ENCODE assay signal across 8 cellular contexts in the genomic region with DNA sequence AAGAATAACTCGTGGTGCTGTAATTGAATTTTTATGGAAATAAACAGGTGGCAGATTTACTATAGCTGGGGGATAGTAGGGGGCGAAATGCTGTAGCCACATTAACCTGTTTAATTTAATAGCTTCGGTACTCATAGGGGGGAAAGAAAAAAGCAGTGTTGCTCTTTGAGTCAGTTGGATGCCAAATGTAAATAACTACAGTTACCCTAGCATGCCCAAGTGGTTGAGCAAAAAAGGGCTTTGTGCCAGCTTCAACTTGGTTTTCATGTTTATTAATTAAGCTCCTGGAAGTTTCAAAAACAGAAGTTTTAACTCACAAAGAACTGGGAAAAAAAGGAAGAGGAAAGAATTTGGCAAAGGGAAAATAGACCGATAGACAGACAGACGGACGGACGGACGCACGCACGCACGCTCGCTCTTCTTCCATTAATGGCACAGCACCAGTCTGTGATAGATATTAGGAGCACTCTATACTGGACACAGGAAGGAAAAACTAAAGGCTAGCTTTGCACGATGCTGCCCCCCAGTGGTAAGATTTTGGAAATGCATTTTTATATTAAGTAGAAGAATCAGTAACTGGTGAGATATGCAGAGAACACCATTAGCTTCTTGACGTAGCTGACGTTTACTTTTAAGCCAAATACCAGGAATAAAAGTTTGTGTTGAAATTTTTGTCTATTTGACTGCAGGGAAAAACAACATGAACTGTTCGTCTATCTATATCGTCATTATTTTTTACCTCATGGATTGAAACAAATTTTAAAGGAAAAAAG.
DNase-seq lines count a peak whose midpoint lies in the region; ATAC-seq, FAIRE-seq and TF ChIP-seq lines count a peak whose summit lies in the region.

No MANE protein-coding gene starts in this region.

- H3K4me2 ChIP-seq in astrocyte (ENCODE audit: low read length), result peak overlapping the region; percentile 90

- peak overlapping the region; percentile 62 for H3K9ac ChIP-seq in astrocyte (ENCODE audit: low read length)
- H3K9ac ChIP-seq in skeletal muscle tissue (ENCODE audit: low read depth in 1 of 3, low read length in 3 of 3), result peak overlapping the region in 2 of 3 donors; percentile 27 to 71

- H3K36me3 Mint-ChIP-seq in activated CD4-positive, alpha-beta T cell treated with anti-CD3 and anti-CD28 coated beads for 36 hours (ENCODE audit: low read depth), result no peaks in the 10 kb centered on the region
- H3K36me3 Mint-ChIP-seq in astrocyte (ENCODE audit: low read depth, unreplicated experiment), result no peaks in the 10 kb centered on the region

- H3K27ac ChIP-seq in astrocyte (ENCODE audit: low read depth, low read length) (no peak overlapping the region), skeletal muscle tissue (ENCODE audit: low read depth, low read length) (no peak overlapping the region)

- H3K4me3 ChIP-seq in astrocyte (ENCODE audit: insufficient read depth, low read depth, low read length) (peak overlapping the region; percentile 57), skeletal muscle tissue (ENCODE audit: low read length in 3 of 3) (peak overlapping the region; percentile 51 to 60 (median 52))

- H3K4me1 ChIP-seq in astrocyte (ENCODE audit: insufficient read depth, low read length) (no peaks in the 10 kb centered on the region), skeletal muscle tissue (ENCODE audit: control insufficient read depth in 3 of 3, insufficient read depth in 3 of 3, low read length in 3 of 3) (peaks cover 8 to 13% (median 11%) of the 10 kb centered on the region in 3 donors)

- intact Hi-C loops in activated CD4-positive, alpha-beta T cell treated with anti-CD3 and anti-CD28 coated beads for 36 hours (cut with DNase I, micrococcal nuclease), result loop anchor here (1.0 to 10.0 kb wide), 6 partner anchors 55 to 966 kb away; no protein-coding TSS in a partner anchor

- FAIRE-seq in astrocyte (lab: Jason Lieb, UNC), result peak; percentile 89

- peak; percentile 45 for DNase-seq in activated CD4-positive, alpha-beta T cell treated with anti-CD3 and anti-CD28 coated beads for 36 hours
- DNase-seq in activated CD4-positive, alpha-beta T cell treated with anti-CD3 and anti-CD28 coated beads, Interleukin-2, amount 50 U/mL, for 1 hour, result no peak
- DNase-seq in HK-2 (ENCODE audit: unreplicated experiment) (peak; percentile 68), NCI-H748 (lab: John Stamatoyannopoulos, UW; ENCODE audit: unreplicated experiment) (peak; percentile 77), astrocyte (ENCODE audit: low read depth) (peak; percentile 54), hypothalamus (lab: John Stamatoyannopoulos, UW) (peak in 30 of 51 donors; percentile 1 to 82 (median 20))

- H3K27me3 ChIP-seq in astrocyte (ENCODE audit: insufficient read depth, low read length) (no peaks in the 10 kb centered on the region), skeletal muscle tissue (ENCODE audit: control insufficient read depth in 3 of 3, insufficient read depth in 3 of 3, low read length in 3 of 3) (no peaks in the 10 kb centered on the region)

- peak overlapping the region; percentile 64 for H2AFZ ChIP-seq in astrocyte (ENCODE audit: low read depth, low read length)

- H3K27ac Mint-ChIP-seq in activated CD4-positive, alpha-beta T cell treated with anti-CD3 and anti-CD28 coated beads for 36 hours, result no peak overlapping the region
- no peak overlapping the region for H3K27ac Mint-ChIP-seq in astrocyte (ENCODE audit: unreplicated experiment)

- no peaks in the 10 kb centered on the region for H4K20me1 ChIP-seq in astrocyte (ENCODE audit: insufficient read depth, low read length)

- no peaks in the 10 kb centered on the region for H3K79me2 ChIP-seq in astrocyte (ENCODE audit: insufficient read depth, low read length)

- CTCF ChIA-PET in activated CD4-positive, alpha-beta T cell treated with anti-CD3 and anti-CD28 coated beads for 36 hours (lab: Charles Lee), result interaction anchor here (0.8 to 2.6 kb wide), 20 partner anchors 9 to 966 kb away, joined by 3 to 14 read pairs (median 4); no protein-coding TSS in a partner anchor

- no peak for ATAC-seq in activated CD4-positive, alpha-beta T cell treated with anti-CD3 and anti-CD28 coated beads for 36 hours
- ATAC-seq in GM21390 (IDR thresholded peaks at IDR 0.05; ENCODE audit: unreplicated experiment), result peak; percentile 95

- POLR2A ChIA-PET in activated CD4-positive, alpha-beta T cell treated with anti-CD3 and anti-CD28 coated beads for 36 hours (lab: Charles Lee), result no interaction called here

- no peak overlapping the region for H3K4me3 Mint-ChIP-seq in activated CD4-positive, alpha-beta T cell treated with anti-CD3 and anti-CD28 coated beads for 36 hours
- H3K4me3 Mint-ChIP-seq in astrocyte (ENCODE audit: unreplicated experiment), result no peak overlapping the region

- H3K27me3 Mint-ChIP-seq in activated CD4-positive, alpha-beta T cell treated with anti-CD3 and anti-CD28 coated beads for 36 hours, result peaks cover 5% of the 10 kb centered on the region
- H3K27me3 Mint-ChIP-seq in astrocyte (ENCODE audit: low read depth, unreplicated experiment), result no peaks in the 10 kb centered on the region

- H3K9me3 Mint-ChIP-seq in activated CD4-positive, alpha-beta T cell treated with anti-CD3 and anti-CD28 coated beads for 36 hours (ENCODE audit: low read depth), result no peaks in the 10 kb centered on the region
- H3K9me3 Mint-ChIP-seq in astrocyte (ENCODE audit: unreplicated experiment), result no peaks in the 10 kb centered on the region

- H3K36me3 ChIP-seq in astrocyte (ENCODE audit: insufficient read depth, low read length) (no peaks in the 10 kb centered on the region), skeletal muscle tissue (ENCODE audit: control insufficient read depth in 3 of 3, insufficient read depth in 3 of 3, low read length in 3 of 3) (no peaks in the 10 kb centered on the region)

- peak; percentile 74 for TF ChIP-seq CTCF in astrocyte (IDR thresholded peaks at IDR 0.05; ENCODE audit: insufficient read depth, low read depth, low read length)

- H3K4me1 Mint-ChIP-seq in activated CD4-positive, alpha-beta T cell treated with anti-CD3 and anti-CD28 coated beads for 36 hours, result no peaks in the 10 kb centered on the region
- no peaks in the 10 kb centered on the region for H3K4me1 Mint-ChIP-seq in astrocyte (ENCODE audit: low read depth, unreplicated experiment)

- no peaks in the 10 kb centered on the region for H3K9me3 ChIP-seq in astrocyte (ENCODE audit: insufficient read depth, low read depth, low read length)
- no peaks in the 10 kb centered on the region for H3K9me3 ChIP-seq in skeletal muscle tissue (ENCODE audit: control insufficient read depth in 3 of 3, low read length in 3 of 3)
